8 cellular contexts compared by ENCODE assay signal in genomic region chr19:54102421-54103169, GRCh38.
DNase-seq lines count a peak whose midpoint lies in the region; ATAC-seq, FAIRE-seq and TF ChIP-seq lines count a peak whose summit lies in the region.

NDUFA3 (plus strand) TSS chr19:54102855; CDS start chr19:54102879, 24 bp downstream.

- no peak for TF ChIP-seq CTCF in AG09319 (IDR thresholded peaks at IDR 0.05; ENCODE audit: low read depth, low read length)

- FAIRE-seq in islet of Langerhans (lab: Jason Lieb, UNC): peak; percentile 76

- ATAC-seq in GM19035 (IDR thresholded peaks at IDR 0.05; ENCODE audit: unreplicated experiment) (peak; percentile 94), HG03354 (IDR thresholded peaks at IDR 0.05; ENCODE audit: poor library complexity, severe bottlenecking, unreplicated experiment) (peak; percentile 94)
- ATAC-seq in activated CD4-positive, CD25-positive, alpha-beta regulatory T cell treated with anti-CD3 and anti-CD28 coated beads, Interleukin-2, amount 50 U/mL, for 24 hours: peak; percentile 99 to 100

- DNase-seq in AG09319 (ENCODE audit: extremely low read depth, low read depth) (peak; percentile 96), NCI-H446 treated with DMSO at 0.1 percent for 48 hours (lab: John Stamatoyannopoulos, UW) (peak; percentile 95), cerebellar cortex (ENCODE audit: low spot score) (peak; percentile 98)
- DNase-seq in stimulated activated CD4-positive, alpha-beta T cell treated with anti-CD3 and anti-CD28 coated beads, Interleukin-12 subunit alpha, Interleukin-12 subunit beta, amount 100 ng/mL, for 4 hours: peak; percentile 95

Comparison
In these comparisons a context has a peak if more than half of its experiments do, and no peak if none do; other contexts are left out.
1. Peak in every context shown above with its lines: DNase-seq and ATAC-seq.